9 cellular contexts compared by ENCODE assay signal in the genomic region with DNA sequence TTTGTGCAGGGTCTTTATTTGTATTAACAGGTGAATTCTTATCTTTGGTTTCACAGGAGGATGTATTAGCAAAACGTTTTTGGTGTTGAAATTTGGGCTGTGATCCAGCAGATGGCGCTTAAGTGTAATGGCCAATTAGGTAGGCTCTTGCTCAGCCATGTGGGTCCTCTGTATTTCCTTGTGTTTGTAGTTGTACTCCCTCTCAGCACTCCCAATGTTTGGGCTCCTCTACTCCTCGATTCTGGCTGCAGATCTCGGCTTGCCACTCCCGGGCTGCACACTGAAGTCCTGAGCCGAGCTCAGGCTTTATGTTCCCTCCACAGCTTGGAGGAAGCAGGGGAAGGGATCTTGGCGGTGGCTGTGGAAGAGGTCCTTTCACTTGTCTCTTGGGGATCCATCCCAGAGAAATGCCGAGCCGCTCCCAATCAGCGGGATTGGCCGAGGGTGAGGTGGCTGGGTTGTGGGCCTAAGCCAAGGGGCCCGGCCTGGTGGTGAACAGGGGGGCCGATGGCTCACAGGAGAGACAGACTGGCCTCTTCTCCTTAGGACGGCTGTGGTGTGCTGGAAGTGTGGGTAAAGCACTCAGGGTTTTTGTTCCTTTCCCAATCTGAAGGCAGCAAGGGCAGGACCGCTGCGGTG.
DNase-seq lines count a peak whose midpoint lies in the region; ATAC-seq and TF ChIP-seq lines count a peak whose summit lies in the region.
"Had no signal": no experiment of that assay in that cellular context is flagged by ENCODE, and none has a peak within 500 bp of the region (broad histone marks: within the 10 kb centered on the region; RNA-seq: fewer than 3 reads in every experiment).

No MANE protein-coding gene starts in this region.

- peaks cover 6% of the 10 kb centered on the region; the same call in 1 of the 2 replicates for H3K9me2 ChIP-seq in GM23338 (ENCODE audit: insufficient read depth)

- no peak overlapping the region for H3K27ac Mint-ChIP-seq in activated CD4-positive, alpha-beta T cell treated with anti-CD3 and anti-CD28 coated beads for 36 hours
- H3K27ac Mint-ChIP-seq in GM23338, result peak overlapping the region; percentile 91
- H3K27ac Mint-ChIP-seq in immature natural killer cell, result peak overlapping the region in 1 of 6 donors; percentile 4

- peak overlapping the region; percentile 67; the same call in 1 of the 2 replicates for H2AFZ ChIP-seq in GM23338

- peak; percentile 60 for DNase-seq in activated CD4-positive, alpha-beta T cell treated with anti-CD3 and anti-CD28 coated beads for 36 hours
- DNase-seq in activated CD4-positive, alpha-beta T cell treated with anti-CD3 and anti-CD28 coated beads, Interleukin-2, amount 50 U/mL, for 1 hour, result no peak
- DNase-seq in GM23338 (ENCODE audit: low spot score) (peak; percentile 93), NCI-H1092 (lab: John Stamatoyannopoulos, UW) (peak; percentile 62), immature natural killer cell (peak; percentile 4 to 14 (median 14)), dorsolateral prefrontal cortex (no peak)
- peak; percentile 35 to 50 for DNase-seq in activated CD4-positive, alpha-beta T cell treated with anti-CD3 and anti-CD28 coated beads, Interleukin-2, amount 50 U/mL, for 48 hours

- H3K27ac ChIP-seq in GM23338 (ENCODE audit: low read depth), result no peak overlapping the region
- no peak overlapping the region for H3K27ac ChIP-seq in dorsolateral prefrontal cortex

- POLR2A ChIA-PET in activated CD4-positive, alpha-beta T cell treated with anti-CD3 and anti-CD28 coated beads for 36 hours (lab: Charles Lee), result no interaction called here

- H3K4me3 Mint-ChIP-seq in activated CD4-positive, alpha-beta T cell treated with anti-CD3 and anti-CD28 coated beads for 36 hours, result no peak overlapping the region
- H3K4me3 Mint-ChIP-seq in GM23338 (no peak overlapping the region), immature natural killer cell (no peak overlapping the region)
- H3K4me3 Mint-ChIP-seq: central memory CD8-positive, alpha-beta T cell had no signal

- H3K79me2 ChIP-seq in GM23338 (replicated peaks; ENCODE audit: insufficient read depth), result no peaks in the 10 kb centered on the region

- H3K36me3 ChIP-seq in GM23338 (ENCODE audit: insufficient read depth), result no peaks in the 10 kb centered on the region

- H3K4me1 ChIP-seq in GM23338 (ENCODE audit: insufficient read depth), result peaks cover 11% of the 10 kb centered on the region

- H3K4me2 ChIP-seq in GM23338, result 0 out of 2 replicates have a peak overlapping the region, but pooled peaks have one; percentile 16

- H3K27me3 Mint-ChIP-seq in activated CD4-positive, alpha-beta T cell treated with anti-CD3 and anti-CD28 coated beads for 36 hours, result no peaks in the 10 kb centered on the region
- H3K27me3 Mint-ChIP-seq in GM23338 (ENCODE audit: insufficient read depth, low read depth, poor library complexity) (peaks cover 3% of the 10 kb centered on the region), immature natural killer cell (ENCODE audit: low read depth in 3 of 3) (peaks cover 0 to 2% (median 0%) of the 10 kb centered on the region in 3 donors)
- H3K27me3 Mint-ChIP-seq: central memory CD8-positive, alpha-beta T cell had no signal

- CTCF ChIA-PET in activated CD4-positive, alpha-beta T cell treated with anti-CD3 and anti-CD28 coated beads for 36 hours (lab: Charles Lee), result interaction anchor here (1.2 kb wide), 1 partner anchor 20 kb away, joined by 3 read pairs; no protein-coding TSS in a partner anchor

- no peak overlapping the region for H3K4me3 ChIP-seq in GM23338
- H3K4me3 ChIP-seq in dorsolateral prefrontal cortex, result no peak overlapping the region

- ATAC-seq in activated CD4-positive, alpha-beta T cell treated with anti-CD3 and anti-CD28 coated beads for 36 hours, result no peak
- ATAC-seq in GM23338, result peak; percentile 91
- ATAC-seq in activated CD4-positive, CD25-positive, alpha-beta regulatory T cell treated with anti-CD3 and anti-CD28 coated beads, Interleukin-2, amount 50 U/mL, for 24 hours, result no peak

- no peaks in the 10 kb centered on the region for H3F3A ChIP-seq in GM23338 (replicated peaks; ENCODE audit: low read depth)

- H3K36me3 Mint-ChIP-seq in activated CD4-positive, alpha-beta T cell treated with anti-CD3 and anti-CD28 coated beads for 36 hours (ENCODE audit: low read depth), result peaks cover 5% of the 10 kb centered on the region
- H3K36me3 Mint-ChIP-seq in GM23338 (ENCODE audit: low read depth), result no peaks in the 10 kb centered on the region; the same call in 2 of the 3 replicates
- peaks cover 0 to 3% (median 3%) of the 10 kb centered on the region in 3 donors for H3K36me3 Mint-ChIP-seq in immature natural killer cell

- H3K4me1 Mint-ChIP-seq in activated CD4-positive, alpha-beta T cell treated with anti-CD3 and anti-CD28 coated beads for 36 hours, result no peaks in the 10 kb centered on the region
- H3K4me1 Mint-ChIP-seq in GM23338 (peaks cover 40% of the 10 kb centered on the region), immature natural killer cell (peaks cover 0 to 2% of the 10 kb centered on the region in 2 donors)
- H3K4me1 Mint-ChIP-seq: central memory CD8-positive, alpha-beta T cell had no signal

- intact Hi-C loops in activated CD4-positive, alpha-beta T cell treated with anti-CD3 and anti-CD28 coated beads for 36 hours (cut with DNase I, micrococcal nuclease), result no loop called here
- intact Hi-C loops in dorsolateral prefrontal cortex (cut with DNase I), result no loop called here

- TF ChIP-seq CTCF in GM23338 (conservative IDR thresholded peaks at IDR 0.05; ENCODE audit: low read depth in 2 of 2) (peak; percentile 83 to 86), dorsolateral prefrontal cortex (IDR thresholded peaks at IDR 0.05 in 54 of 56, conservative IDR thresholded peaks at IDR 0.05 in 2 of 56; ENCODE audit: low read depth in 1 of 56, partially characterized antibody in 56 of 56) (peak in 14 of 56 donors; percentile 6 to 42 (median 18))

- no peaks in the 10 kb centered on the region for H3K27me3 ChIP-seq in GM23338 (ENCODE audit: insufficient read depth)
- no peaks in the 10 kb centered on the region for H3K27me3 ChIP-seq in dorsolateral prefrontal cortex

- H3K9me3 Mint-ChIP-seq in activated CD4-positive, alpha-beta T cell treated with anti-CD3 and anti-CD28 coated beads for 36 hours (ENCODE audit: low read depth), result peaks cover 3% of the 10 kb centered on the region
- H3K9me3 Mint-ChIP-seq in GM23338 (peaks cover 3% of the 10 kb centered on the region; the same call in 1 of the 3 replicates), immature natural killer cell (no peaks in the 10 kb centered on the region)
- H3K9me3 Mint-ChIP-seq: central memory CD8-positive, alpha-beta T cell had no signal

- H4K20me1 ChIP-seq in GM23338 (replicated peaks; ENCODE audit: insufficient read depth), result no peaks in the 10 kb centered on the region

TF ChIP-seq in GM23338, 12 proteins besides CTCF, POLR2A, EP300 and RAD21 (continues in another document):
- no peak for TF ChIP-seq CREB1 (CRISPR knock-in tag; IDR thresholded peaks at IDR 0.05; ENCODE audit: low read depth)
- no peak for TF ChIP-seq EZH2 (IDR thresholded peaks at IDR 0.05; ENCODE audit: low read depth, unreplicated experiment)
- TF ChIP-seq, protein P1, sequence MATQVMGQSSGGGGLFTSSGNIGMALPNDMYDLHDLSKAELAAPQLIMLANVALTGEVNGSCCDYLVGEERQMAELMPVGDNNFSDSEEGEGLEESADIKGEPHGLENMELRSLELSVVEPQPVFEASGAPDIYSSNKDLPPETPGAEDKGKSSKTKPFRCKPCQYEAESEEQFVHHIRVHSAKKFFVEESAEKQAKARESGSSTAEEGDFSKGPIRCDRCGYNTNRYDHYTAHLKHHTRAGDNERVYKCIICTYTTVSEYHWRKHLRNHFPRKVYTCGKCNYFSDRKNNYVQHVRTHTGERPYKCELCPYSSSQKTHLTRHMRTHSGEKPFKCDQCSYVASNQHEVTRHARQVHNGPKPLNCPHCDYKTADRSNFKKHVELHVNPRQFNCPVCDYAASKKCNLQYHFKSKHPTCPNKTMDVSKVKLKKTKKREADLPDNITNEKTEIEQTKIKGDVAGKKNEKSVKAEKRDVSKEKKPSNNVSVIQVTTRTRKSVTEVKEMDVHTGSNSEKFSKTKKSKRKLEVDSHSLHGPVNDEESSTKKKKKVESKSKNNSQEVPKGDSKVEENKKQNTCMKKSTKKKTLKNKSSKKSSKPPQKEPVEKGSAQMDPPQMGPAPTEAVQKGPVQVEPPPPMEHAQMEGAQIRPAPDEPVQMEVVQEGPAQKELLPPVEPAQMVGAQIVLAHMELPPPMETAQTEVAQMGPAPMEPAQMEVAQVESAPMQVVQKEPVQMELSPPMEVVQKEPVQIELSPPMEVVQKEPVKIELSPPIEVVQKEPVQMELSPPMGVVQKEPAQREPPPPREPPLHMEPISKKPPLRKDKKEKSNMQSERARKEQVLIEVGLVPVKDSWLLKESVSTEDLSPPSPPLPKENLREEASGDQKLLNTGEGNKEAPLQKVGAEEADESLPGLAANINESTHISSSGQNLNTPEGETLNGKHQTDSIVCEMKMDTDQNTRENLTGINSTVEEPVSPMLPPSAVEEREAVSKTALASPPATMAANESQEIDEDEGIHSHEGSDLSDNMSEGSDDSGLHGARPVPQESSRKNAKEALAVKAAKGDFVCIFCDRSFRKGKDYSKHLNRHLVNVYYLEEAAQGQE (IDR thresholded peaks at IDR 0.05; ENCODE audit: unreplicated experiment), result no peak
- no peak for TF ChIP-seq NANOG (IDR thresholded peaks at IDR 0.05; ENCODE audit: borderline replicate concordance)

Comparison
In these comparisons a context has a peak if more than half of its experiments do, and no peak if none do; other contexts are left out.
1. DNase-seq: peak in activated CD4-positive, alpha-beta T cell treated with anti-CD3 and anti-CD28 coated beads for 36 hours (single experiment), GM23338 (single experiment), NCI-H1092 (single experiment), activated CD4-positive, alpha-beta T cell treated with anti-CD3 and anti-CD28 coated beads, Interleukin-2, amount 50 U/mL, for 48 hours (2 of 2) and immature natural killer cell (3 of 3); none in activated CD4-positive, alpha-beta T cell treated with anti-CD3 and anti-CD28 coated beads, Interleukin-2, amount 50 U/mL, for 1 hour (single experiment) and dorsolateral prefrontal cortex (0 of 10).